In genomic region chr11:73888244-73888643, GRCh38 we compare ENCODE assay signal across 31 cellular contexts. TPM values are rescaled to one million over a fixed set of nuclear protein-coding genes. Genes with fewer than 3 reads are reported as not detected.
DNase-seq lines count a peak whose midpoint lies in the region; ATAC-seq and TF ChIP-seq lines count a peak whose summit lies in the region.
"Had no signal": no experiment of that assay in that cellular context is flagged by ENCODE, and none has a peak within 500 bp of the region (broad histone marks: within the 10 kb centered on the region; RNA-seq: fewer than 3 reads in every experiment).

No MANE protein-coding gene starts in this region.

- WGBS in body of pancreas, 2 donors: 93 to 98% methylated on average over 3 of the region's 3 CpGs
- 94 to 96% (median 95%) methylated on average over 3 of the region's 3 CpGs for WGBS in psoas muscle, 3 donors

- H3K9me3 ChIP-seq in left lung (no peaks in the 10 kb centered on the region), upper lobe of right lung (no peaks in the 10 kb centered on the region), body of pancreas (no peaks in the 10 kb centered on the region), psoas muscle (no peaks in the 10 kb centered on the region)
- H3K9me3 ChIP-seq: A549; BE2C; BLaER1; BLaER1 treated with 17β-estradiol and CSF1 and Interleukin-3, amounts not matched to agents 10 nM and 100 nM; Caco-2 had no signal

- H3K4me3 ChIP-seq in left lung (no peak overlapping the region), upper lobe of right lung (no peak overlapping the region), body of pancreas (no peak overlapping the region), psoas muscle (no peak overlapping the region)
- H3K4me3 ChIP-seq: A549; BLaER1; BLaER1 treated with 17β-estradiol and CSF1 and Interleukin-3, amounts not matched to agents 10 nM and 100 nM had no signal

- no peaks in the 10 kb centered on the region for H3K27me3 ChIP-seq in left lung
- H3K27me3 ChIP-seq in upper lobe of right lung: no peaks in the 10 kb centered on the region
- H3K27me3 ChIP-seq in body of pancreas: no peaks in the 10 kb centered on the region
- no peaks in the 10 kb centered on the region for H3K27me3 ChIP-seq in psoas muscle (ENCODE audit: insufficient read depth in 3 of 3, low read length in 2 of 3)
- H3K27me3 ChIP-seq: BE2C; BLaER1; BLaER1 treated with 17β-estradiol and CSF1 and Interleukin-3, amounts not matched to agents 10 nM and 100 nM had no signal

- H3K4me1 ChIP-seq in left lung (no peaks in the 10 kb centered on the region), upper lobe of right lung (no peaks in the 10 kb centered on the region), body of pancreas (no peaks in the 10 kb centered on the region), psoas muscle (peaks cover 4% of the 10 kb centered on the region)
- H3K4me1 ChIP-seq: A549, BLaER1, Caco-2 had no signal

- intact Hi-C loops in left lung (cut with DNase I) (no loop called here), upper lobe of right lung (cut with DNase I) (no loop called here), body of pancreas (cut with DNase I) (no loop called here), psoas muscle (cut with DNase I) (no loop called here)

- TF ChIP-seq CTCF in left lung (IDR thresholded peaks at IDR 0.05) (no peak), upper lobe of right lung (IDR thresholded peaks at IDR 0.05) (no peak), body of pancreas (IDR thresholded peaks at IDR 0.05) (no peak), psoas muscle (IDR thresholded peaks at IDR 0.05) (no peak)

- peak; percentile 95 for ATAC-seq in left lung
- peak; percentile 43 for ATAC-seq in upper lobe of right lung
- ATAC-seq in body of pancreas: no peak
- no peak for ATAC-seq in psoas muscle
- ATAC-seq: A549; CD8-positive, alpha-beta T cell had no signal

- TF ChIP-seq POLR2A in body of pancreas (IDR thresholded peaks at IDR 0.05): no peak

- H3K27ac ChIP-seq in caudate nucleus (ENCODE audit: low read depth, low read length): peak overlapping the region; percentile 2
- H3K27ac ChIP-seq in left lung: no peak overlapping the region
- no peak overlapping the region for H3K27ac ChIP-seq in upper lobe of right lung
- no peak overlapping the region for H3K27ac ChIP-seq in body of pancreas
- no peak overlapping the region for H3K27ac ChIP-seq in psoas muscle
- H3K27ac ChIP-seq: 22Rv1; A549; BLaER1; BLaER1 treated with 17β-estradiol and CSF1 and Interleukin-3, amounts not matched to agents 10 nM and 100 nM; C4-2B had no signal

- no peak for DNase-seq in caudate nucleus (lab: John Stamatoyannopoulos, UW)
- no peak for DNase-seq in left lung
- no peak for DNase-seq in upper lobe of right lung
- DNase-seq in body of pancreas: no peak
- no peak for DNase-seq in NCI-H128 (lab: John Stamatoyannopoulos, UW; ENCODE audit: unreplicated experiment)
- DNase-seq in psoas muscle: no peak
- DNase-seq: 8988T; ACHN; AML-193; BE2C; C1 segment of cervical spinal cord; Caco-2; Calu3; CD4-positive, alpha-beta memory T cell; CD4-positive, alpha-beta T cell; CD4-positive, CD25-positive, alpha-beta regulatory T cell; CD8-positive, alpha-beta memory T cell; CD8-positive, alpha-beta T cell; COR-L47; DMS 273 treated with DMSO at 0.1 percent for 48 hours; DMS153; DMS53; DMS79; DMS79 treated with DMSO at 0.1 percent for 48 hours; DND-41; EL had no signal

- H3K36me3 ChIP-seq in left lung: peaks cover 0 to 28% of the 10 kb centered on the region in 2 donors
- peaks cover 47% of the 10 kb centered on the region for H3K36me3 ChIP-seq in upper lobe of right lung
- H3K36me3 ChIP-seq in body of pancreas (replicated peaks in 1 of 2; ENCODE audit: insufficient read depth in 1 of 2, low read depth in 2 of 2): peaks cover 0 to 14% of the 10 kb centered on the region in 2 donors
- H3K36me3 ChIP-seq in psoas muscle (ENCODE audit: insufficient read depth in 1 of 2, low read depth in 1 of 2): peaks cover 4 to 74% of the 10 kb centered on the region in 2 donors

RNA-seq across cellular contexts. Expression of gene PAAF1, which starts 11.4 kb away (rescaled TPM):
- 10 to 100 TPM; 13.0 to 17.0 TPM for total RNA-seq in left lung
- total RNA-seq in upper lobe of right lung: 13.9 TPM
- total RNA-seq in body of pancreas: 10 to 100 TPM; 11.2 to 12.2 TPM
- total RNA-seq in psoas muscle: 1 to 10 TPM; 6.6 to 9.5 (median 8.3) TPM
- polyA plus RNA-seq in psoas muscle: 10 to 100 TPM in 2 of 3 donors, 1 to 10 TPM in 1; 8.2 to 12.0 (median 11.8) TPM

RNA-seq across cellular contexts. Expression of gene COA4, which starts 11.6 kb away (rescaled TPM):
- total RNA-seq in left lung (10 to 100 TPM; 44.0 to 66.8 TPM), upper lobe of right lung (48.1 TPM), body of pancreas (10 to 100 TPM; 34.5 to 68.2 TPM), psoas muscle (10 to 100 TPM; 59.6 to 74.8 (median 68.2) TPM)
- 100 to 1,000 TPM in 2 of 3 donors, 10 to 100 TPM in 1; 59.3 to 138 (median 104) TPM for polyA plus RNA-seq in psoas muscle

Comparison
In these comparisons a context has a peak if more than half of its experiments do, and no peak if none do; other contexts are left out.
1. ATAC-seq: peak in left lung (single experiment) and upper lobe of right lung (single experiment); none in body of pancreas (single experiment) and psoas muscle (0 of 4).